Comparison of ENCODE assay signal across 14 cellular contexts in genomic region chr16:9837481-9837880, GRCh38.
DNase-seq lines count a peak whose midpoint lies in the region; TF ChIP-seq lines count a peak whose summit lies in the region.
"Had no signal": no experiment of that assay in that cellular context is flagged by ENCODE, and none has a peak within 500 bp of the region (broad histone marks: within the 10 kb centered on the region; RNA-seq: fewer than 3 reads in every experiment).

No MANE protein-coding gene starts in this region.

- H3K4me1 ChIP-seq in GM23248 (ENCODE audit: insufficient read depth): no peaks in the 10 kb centered on the region
- no peaks in the 10 kb centered on the region for H3K4me1 ChIP-seq in OCI-LY7 (ENCODE audit: insufficient read depth, low read length, poor library complexity, severe bottlenecking)
- H3K4me1 ChIP-seq: HAP-1 had no signal

- no peaks in the 10 kb centered on the region for H3K79me2 ChIP-seq in GM23248 (ENCODE audit: insufficient read depth)
- no peaks in the 10 kb centered on the region for H3K79me2 ChIP-seq in OCI-LY7 (ENCODE audit: insufficient read depth, low read depth, low read length)

- CTCF ChIA-PET in OCI-LY7 (lab: Charles Lee; ENCODE audit: unreplicated experiment): no interaction called here

- POLR2A ChIA-PET in OCI-LY7 (lab: Charles Lee): interaction anchor here (0.6 kb wide), 1 partner anchor 618 kb away, joined by 3 read pairs; no protein-coding TSS in a partner anchor

- H3K9me3 ChIP-seq in GM23248 (ENCODE audit: low read depth) (no peaks in the 10 kb centered on the region), OCI-LY7 (ENCODE audit: low read length) (no peaks in the 10 kb centered on the region)
- H3K9me3 ChIP-seq: HAP-1 had no signal

- in situ Hi-C loops in GM23248 (cut with MboI): no loop called here

- no peak for TF ChIP-seq CTCF in fibroblast of mammary gland (conservative IDR thresholded peaks at IDR 0.05; ENCODE audit: control insufficient read depth, insufficient read depth, low read depth, low read length)
- no peak for TF ChIP-seq CTCF in OCI-LY7 (conservative IDR thresholded peaks at IDR 0.05; ENCODE audit: low read length)

- intact Hi-C loops in OCI-LY7 (cut with micrococcal nuclease; ENCODE audit: unreplicated experiment): no loop called here

- no peaks in the 10 kb centered on the region for H3F3A ChIP-seq in GM23248 (ENCODE audit: insufficient read depth)

- H4K20me1 ChIP-seq in GM23248 (ENCODE audit: insufficient read depth) (no peaks in the 10 kb centered on the region), OCI-LY7 (ENCODE audit: insufficient read depth, low read length) (no peaks in the 10 kb centered on the region)

- H3K4me2 ChIP-seq in GM23248 (ENCODE audit: unreplicated experiment) (no peak overlapping the region), OCI-LY7 (ENCODE audit: low read length) (no peak overlapping the region)

- H2AFZ ChIP-seq in GM23248 (no peak overlapping the region), OCI-LY7 (ENCODE audit: low read length) (no peak overlapping the region)

- DNase-seq in GM23248: peak; percentile 12
- DNase-seq in M059J (ENCODE audit: low read depth): peak; percentile 36
- DNase-seq in fibroblast of mammary gland (ENCODE audit: low read depth): peak; percentile 63
- DNase-seq in stromal cell of bone marrow (ENCODE audit: low read depth): peak; percentile 48
- no peak for DNase-seq in CD1c-positive myeloid dendritic cell (ENCODE audit: extremely low spot score)
- no peak for DNase-seq in Kasumi-1 (lab: John Stamatoyannopoulos, UW)
- no peak for DNase-seq in OCI-LY7 (ENCODE audit: low spot score)
- DNase-seq: C1 segment of cervical spinal cord; CD4-positive, alpha-beta memory T cell; DMS79; GOT3; HFFc6 had no signal

- no peaks in the 10 kb centered on the region for H3K36me3 ChIP-seq in GM23248 (ENCODE audit: low read depth)
- H3K36me3 ChIP-seq in OCI-LY7 (ENCODE audit: insufficient read depth, low read length): no peaks in the 10 kb centered on the region
- H3K36me3 ChIP-seq: HAP-1 had no signal

- H3K27ac ChIP-seq in GM23248 (no peak overlapping the region), OCI-LY7 (ENCODE audit: low read depth, low read length, poor library complexity, severe bottlenecking) (no peak overlapping the region)

- H3K4me3 ChIP-seq in GM23248: no peak overlapping the region
- H3K4me3 ChIP-seq in fibroblast of mammary gland (ENCODE audit: control insufficient read depth, low read depth, low read length): no peak overlapping the region
- H3K4me3 ChIP-seq in OCI-LY7 (ENCODE audit: low read depth, low read length, poor library complexity, severe bottlenecking): no peak overlapping the region
- H3K4me3 ChIP-seq: HAP-1, K562 had no signal

- 22 to 24% methylated on average over 2 of the region's 2 CpGs for WGBS in GM23248 (ENCODE audit: low coverage in 1 of 2, low lambda C conversion rate in 2 of 2, missing lambda C conversion rate in 2 of 2), 2 experiments

- H3K9me2 ChIP-seq in GM23248 (ENCODE audit: insufficient read depth) (no peaks in the 10 kb centered on the region), OCI-LY7 (ENCODE audit: insufficient read depth, low read length) (no peaks in the 10 kb centered on the region)

- H3K9ac ChIP-seq in GM23248: no peak overlapping the region

- no peaks in the 10 kb centered on the region for H3K27me3 ChIP-seq in GM23248 (replicated peaks; ENCODE audit: insufficient read depth)

- BruUV-seq in OCI-LY7 (replicated peaks; lab: Mats Ljungman, UMichigan): no TSS peak

Comparison
In these comparisons a context has a peak if more than half of its experiments do, and no peak if none do; other contexts are left out.
1. DNase-seq: peak in GM23248 (single experiment), M059J (single experiment), fibroblast of mammary gland (single experiment) and stromal cell of bone marrow (single experiment); none in CD1c-positive myeloid dendritic cell (single experiment), Kasumi-1 (0 of 2) and OCI-LY7 (single experiment).